9 cellular contexts compared by ENCODE assay signal in the genomic region with DNA sequence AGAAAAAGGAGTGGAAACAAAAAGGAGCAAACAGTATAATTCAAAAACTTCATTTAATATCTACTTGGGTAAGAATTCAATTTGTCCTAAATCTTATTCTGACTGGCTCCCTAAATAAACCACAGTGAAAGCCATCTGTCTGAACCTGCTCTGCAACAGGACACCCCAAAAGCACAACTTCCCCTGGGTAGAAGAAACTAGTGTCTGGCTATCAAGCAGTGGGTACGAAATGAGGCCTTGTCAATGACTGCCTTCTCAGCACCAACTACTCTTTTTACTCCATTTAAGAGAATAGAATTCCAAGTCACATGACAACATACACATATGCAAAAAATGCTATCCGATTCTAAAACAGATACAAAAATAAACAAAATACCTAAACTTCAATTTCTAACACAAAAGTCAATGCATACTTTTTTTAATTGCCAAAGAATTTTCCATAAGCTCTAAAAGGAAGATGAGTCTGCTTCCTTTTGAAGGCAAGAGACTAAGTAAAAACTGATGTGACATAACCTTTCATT.
DNase-seq lines count a peak whose midpoint lies in the region; ATAC-seq, FAIRE-seq and TF ChIP-seq lines count a peak whose summit lies in the region.
"Had no signal": no experiment of that assay in that cellular context is flagged by ENCODE, and none has a peak within 500 bp of the region (broad histone marks: within the 10 kb centered on the region; RNA-seq: fewer than 3 reads in every experiment).

No MANE protein-coding gene starts in this region.

- H3K27me3 Mint-ChIP-seq in glutamatergic neuron (ENCODE audit: unreplicated experiment) = peaks cover 3% of the 10 kb centered on the region

- H3K4me3 Mint-ChIP-seq in glutamatergic neuron (ENCODE audit: unreplicated experiment) = no peak overlapping the region

- no peaks in the 10 kb centered on the region for H3K9me2 ChIP-seq in SU-DHL-6 (replicated peaks; ENCODE audit: insufficient read depth, low read length)

- peak overlapping the region; percentile 35 for H3K27ac Mint-ChIP-seq in glutamatergic neuron (ENCODE audit: unreplicated experiment)

- H3K27ac ChIP-seq in SU-DHL-6 (ENCODE audit: low read depth, low read length) = peak overlapping the region; percentile 96
- no peak overlapping the region for H3K27ac ChIP-seq in stomach smooth muscle (ENCODE audit: low read length)

- peaks cover 63% of the 10 kb centered on the region for H3K79me2 ChIP-seq in SU-DHL-6 (ENCODE audit: insufficient read depth, low read length)

- no peaks in the 10 kb centered on the region for H3K36me3 Mint-ChIP-seq in glutamatergic neuron (ENCODE audit: unreplicated experiment)

- H3K9ac ChIP-seq in SU-DHL-6 (ENCODE audit: low read length) = peak overlapping the region; percentile 77
- H3K9ac ChIP-seq in stomach smooth muscle (ENCODE audit: low read length in 2 of 2) = peak overlapping the region in 1 of 2 donors; percentile 78

- H3K9me3 ChIP-seq in SU-DHL-6 (ENCODE audit: insufficient read depth, low read length) = no peaks in the 10 kb centered on the region
- no peaks in the 10 kb centered on the region for H3K9me3 ChIP-seq in stomach smooth muscle (ENCODE audit: control insufficient read depth in 2 of 2, low read length in 2 of 2)

- ATAC-seq in HG03457 (IDR thresholded peaks at IDR 0.05; ENCODE audit: unreplicated experiment) (no peak), GM19351 (IDR thresholded peaks at IDR 0.05; ENCODE audit: unreplicated experiment) (no peak), GM18519 (IDR thresholded peaks at IDR 0.05; ENCODE audit: low FRiP score, unreplicated experiment) (no peak)

- peaks cover 25% of the 10 kb centered on the region for H3K4me1 Mint-ChIP-seq in glutamatergic neuron (ENCODE audit: low read depth, unreplicated experiment)

- no peak overlapping the region for H2AFZ ChIP-seq in SU-DHL-6 (ENCODE audit: low read depth, low read length, severe bottlenecking)

- H3K4me2 ChIP-seq in SU-DHL-6 (ENCODE audit: low read depth, low read length, poor library complexity, severe bottlenecking) = peak overlapping the region; percentile 97

- DNase-seq in GM18507 (ENCODE audit: extremely low spot score, insufficient read length, low read depth) (no peak), glutamatergic neuron (no peak)
- no peak for DNase-seq in stimulated activated CD8-positive, alpha-beta memory T cell treated with anti-CD3 and anti-CD28 coated beads, Interleukin-4, amount 100 ng/mL, for 48 hours
- DNase-seq: NCI-H1694 treated with DMSO at 0.1 percent for 48 hours had no signal

- H4K20me1 ChIP-seq in SU-DHL-6 (ENCODE audit: low read depth, low read length) = no peaks in the 10 kb centered on the region

- H3K27me3 ChIP-seq in SU-DHL-6 (ENCODE audit: low read length) (no peaks in the 10 kb centered on the region), stomach smooth muscle (ENCODE audit: control insufficient read depth in 1 of 2, insufficient read depth in 2 of 2, low read length in 2 of 2) (no peaks in the 10 kb centered on the region)

- H3K4me1 ChIP-seq in stomach smooth muscle (ENCODE audit: control insufficient read depth, insufficient read depth, low read length) = peaks cover 6% of the 10 kb centered on the region

- TF ChIP-seq CTCF in SU-DHL-6 (IDR thresholded peaks at IDR 0.05; ENCODE audit: insufficient read depth, low read length, poor library complexity, severe bottlenecking) (no peak), glutamatergic neuron (IDR thresholded peaks at IDR 0.05; ENCODE audit: partially characterized antibody, unreplicated experiment) (no peak)

- H3F3A ChIP-seq in SU-DHL-6 (ENCODE audit: insufficient read depth) = peaks cover 84% of the 10 kb centered on the region

- H3K9me3 Mint-ChIP-seq in glutamatergic neuron (ENCODE audit: unreplicated experiment) = peaks cover 7% of the 10 kb centered on the region

- FAIRE-seq in GM18507 (lab: Jason Lieb, UNC) = peak; percentile 38

- H3K4me3 ChIP-seq in SU-DHL-6 (ENCODE audit: insufficient read depth, low read length, poor library complexity, severe bottlenecking) = peak overlapping the region; percentile 60
- peak overlapping the region; percentile 81 to 86 for H3K4me3 ChIP-seq in stomach smooth muscle (ENCODE audit: low read length in 2 of 2)

- H3K36me3 ChIP-seq in SU-DHL-6 (ENCODE audit: low read length) = no peaks in the 10 kb centered on the region
- H3K36me3 ChIP-seq in stomach smooth muscle (ENCODE audit: control insufficient read depth in 2 of 2, insufficient read depth in 2 of 2, low read length in 2 of 2) = no peaks in the 10 kb centered on the region
